In the genomic region with DNA sequence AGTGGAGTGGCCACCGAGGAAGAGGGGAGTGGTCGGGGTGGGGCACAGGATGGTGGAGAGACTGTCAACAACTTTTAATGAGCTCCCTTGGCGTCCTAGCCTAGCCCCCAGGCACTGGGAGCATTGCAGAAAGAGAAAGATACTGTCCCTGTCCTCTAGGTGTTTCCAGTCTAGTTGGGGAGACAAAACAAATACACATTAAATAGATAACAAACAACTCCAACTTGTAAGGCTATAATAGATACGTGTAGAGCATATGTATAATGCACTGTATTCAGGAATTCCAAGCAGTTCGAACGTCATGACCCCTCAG, we compare ENCODE assay signal across 9 cellular contexts. TPM values are rescaled to one million over a fixed set of nuclear protein-coding genes. Genes with fewer than 3 reads are reported as not detected.
DNase-seq lines count a peak whose midpoint lies in the region; ATAC-seq and TF ChIP-seq lines count a peak whose summit lies in the region.
"Had no signal": no experiment of that assay in that cellular context is flagged by ENCODE, and none has a peak within 500 bp of the region (broad histone marks: within the 10 kb centered on the region; RNA-seq: fewer than 3 reads in every experiment).

No MANE protein-coding gene starts in this region.

- H3K4me3 Mint-ChIP-seq in HFFc6 (peak overlapping the region; percentile 96), neural crest cell (peak overlapping the region; percentile 87)
- H3K4me3 Mint-ChIP-seq in activated naive CD8-positive, alpha-beta T cell treated with anti-CD3 and anti-CD28 coated beads, Interleukin-2, amount 50 U/mL, for 24 hours: peak overlapping the region; percentile 86

- H3K9me3 Mint-ChIP-seq in HFFc6: no peaks in the 10 kb centered on the region
- H3K9me3 Mint-ChIP-seq in activated naive CD8-positive, alpha-beta T cell treated with anti-CD3 and anti-CD28 coated beads, Interleukin-2, amount 50 U/mL, for 24 hours: no peaks in the 10 kb centered on the region
- H3K9me3 Mint-ChIP-seq in neural crest cell: no peaks in the 10 kb centered on the region

- no peak overlapping the region for H3K4me3 ChIP-seq in right cardiac atrium (ENCODE audit: low read length)

- H3K36me3 Mint-ChIP-seq in HFFc6 (ENCODE audit: low read depth) (no peaks in the 10 kb centered on the region), neural crest cell (ENCODE audit: low read depth) (no peaks in the 10 kb centered on the region)
- peaks cover 5% of the 10 kb centered on the region for H3K36me3 Mint-ChIP-seq in activated naive CD8-positive, alpha-beta T cell treated with anti-CD3 and anti-CD28 coated beads, Interleukin-2, amount 50 U/mL, for 24 hours (ENCODE audit: low read depth)

- WGBS in right cardiac atrium: 28% methylated on average over 6 of the region's 6 CpGs

- no peaks in the 10 kb centered on the region for H3K9me3 ChIP-seq in right cardiac atrium (ENCODE audit: control insufficient read depth, low read length)

- no peak for ATAC-seq in activated naive CD8-positive, alpha-beta T cell treated with anti-CD3 and anti-CD28 coated beads, Interleukin-2, amount 50 U/mL, for 24 hours
- ATAC-seq in HG02642 (IDR thresholded peaks at IDR 0.05; ENCODE audit: poor library complexity, unreplicated experiment) (no peak), right cardiac atrium (no peak)

- H3K27ac Mint-ChIP-seq in HFFc6 (peak overlapping the region; percentile 61), neural crest cell (ENCODE audit: unreplicated experiment) (no peak overlapping the region)
- H3K27ac Mint-ChIP-seq in activated naive CD8-positive, alpha-beta T cell treated with anti-CD3 and anti-CD28 coated beads, Interleukin-2, amount 50 U/mL, for 24 hours: no peak overlapping the region

- no peaks in the 10 kb centered on the region for H3K27me3 ChIP-seq in right cardiac atrium (ENCODE audit: control insufficient read depth, insufficient read depth)

- intact Hi-C loops in right cardiac atrium (cut with DNase I): loop anchor here in 1 of 4 donors (10.0 kb wide), 1 partner anchor 49 kb away; no protein-coding TSS in a partner anchor

- H3K4me1 Mint-ChIP-seq in HFFc6 (ENCODE audit: low read depth) (peaks cover 31% of the 10 kb centered on the region), neural crest cell (peaks cover 39% of the 10 kb centered on the region)
- H3K4me1 Mint-ChIP-seq in activated naive CD8-positive, alpha-beta T cell treated with anti-CD3 and anti-CD28 coated beads, Interleukin-2, amount 50 U/mL, for 24 hours: peaks cover 31% of the 10 kb centered on the region

- no peaks in the 10 kb centered on the region for H3K4me1 ChIP-seq in right cardiac atrium (ENCODE audit: control insufficient read depth, insufficient read depth, low read length)

- DNase-seq in HFFc6 (no peak), neural crest cell (ENCODE audit: low read depth, low spot score) (no peak), cerebellar cortex (ENCODE audit: low spot score) (no peak), right cardiac atrium (no peak), OCI-M1 (lab: John Stamatoyannopoulos, UW) (no peak)
- no peak for DNase-seq in activated naive CD8-positive, alpha-beta T cell treated with anti-CD3 and anti-CD28 coated beads, Interleukin-2, amount 50 U/mL, for 24 hours

- no peak overlapping the region for H3K27ac ChIP-seq in C4-2B
- H3K27ac ChIP-seq in right cardiac atrium (ENCODE audit: low read length): no peak overlapping the region

- peak; percentile 43 for TF ChIP-seq CTCF in C4-2B (conservative IDR thresholded peaks at IDR 0.05)
- TF ChIP-seq CTCF in HFFc6 (IDR thresholded peaks at IDR 0.05): peak; percentile 50
- TF ChIP-seq CTCF in neural crest cell (conservative IDR thresholded peaks at IDR 0.05): no peak

- H3K27me3 Mint-ChIP-seq in HFFc6 (ENCODE audit: insufficient read depth): no peaks in the 10 kb centered on the region
- H3K27me3 Mint-ChIP-seq in activated naive CD8-positive, alpha-beta T cell treated with anti-CD3 and anti-CD28 coated beads, Interleukin-2, amount 50 U/mL, for 24 hours: no peaks in the 10 kb centered on the region
- H3K27me3 Mint-ChIP-seq in neural crest cell (ENCODE audit: low read depth): no peaks in the 10 kb centered on the region

RNA-seq across cellular contexts. Expression of gene UBE2O, which starts 0.4 kb away (rescaled TPM):
- 10 to 100 TPM; 24.3 to 26.0 (median 24.5) TPM for total RNA-seq in HFFc6 (2021; fragmentation: NEBNext Ultra II Directional; extraction: Animal tissue kit (Norgen Biotek cat#: 25700))
- total RNA-seq in neural crest cell: 70.0 and 71.4 TPM in 2 replicates
- total RNA-seq in right cardiac atrium: 10 to 100 TPM; 24.2 to 37.3 (median 34.1) TPM
- 23.0 TPM for polyA plus RNA-seq in right cardiac atrium

RNA-seq across cellular contexts. Expression of gene AANAT, which starts 14.0 kb away (rescaled TPM):
- total RNA-seq in HFFc6 (2021; fragmentation: NEBNext Ultra II Directional; extraction: Animal tissue kit (Norgen Biotek cat#: 25700)): under 1 TPM in 1 of 6 experiments, not detected in 5; 0.21 TPM
- total RNA-seq in neural crest cell (0.39 TPM in 1 of 2 replicates, not detected in the other), right cardiac atrium (not detected)
- not detected for polyA plus RNA-seq in right cardiac atrium
- total RNA-seq: mesenteric fat pad had no signal

RNA-seq across cellular contexts. Expression of gene RHBDF2, which starts 47.8 kb away (rescaled TPM):
- 10 to 100 TPM in 2 of 6 experiments, 1 to 10 TPM in 4; 7.1 to 13.1 (median 9.4) TPM for total RNA-seq in HFFc6 (2021; fragmentation: NEBNext Ultra II Directional; extraction: Animal tissue kit (Norgen Biotek cat#: 25700))
- total RNA-seq in neural crest cell (2.0 and 3.6 TPM in 2 replicates), right cardiac atrium (10 to 100 TPM; 10.2 to 16.4 (median 12.8) TPM)
- polyA plus RNA-seq in right cardiac atrium: 11.2 TPM
